24 cellular contexts compared by ENCODE assay signal in the genomic region with DNA sequence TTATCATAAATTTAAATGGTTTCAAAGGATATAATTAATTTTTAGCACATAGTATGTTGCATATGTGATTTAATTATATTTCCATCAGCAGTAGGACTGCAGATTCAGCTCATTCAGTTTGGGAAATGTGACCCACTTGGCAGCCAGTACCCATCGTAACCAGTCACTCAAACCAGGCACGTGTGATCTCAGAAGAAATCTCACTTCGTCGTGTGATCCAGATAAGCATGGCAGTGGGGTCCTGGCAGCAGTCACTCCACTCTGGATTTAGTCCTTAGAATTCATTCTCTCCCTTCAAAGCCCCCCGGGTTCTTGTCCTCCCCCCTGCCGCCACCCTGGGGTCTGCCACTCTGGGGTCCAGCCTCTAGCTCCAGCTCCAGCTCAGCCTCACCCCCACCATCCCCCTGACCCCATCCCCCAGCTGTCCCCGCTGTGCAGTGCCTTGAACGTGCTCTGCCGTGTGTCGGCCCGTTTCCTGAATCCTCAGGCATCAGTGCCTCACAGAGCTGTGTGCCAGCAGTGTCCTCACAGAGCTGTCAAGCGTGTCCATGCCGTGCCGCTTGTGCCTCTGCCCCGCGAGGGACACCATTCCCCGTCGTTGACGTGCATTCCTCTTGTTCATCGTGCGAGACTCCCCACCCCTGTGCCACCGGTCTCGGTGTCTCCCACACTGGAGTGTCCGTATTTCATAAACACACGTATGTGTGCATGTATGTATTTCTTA.
"Had no signal": no experiment of that assay in that cellular context is flagged by ENCODE, and none has a peak within 500 bp of the region (broad histone marks: within the 10 kb centered on the region; RNA-seq: fewer than 3 reads in every experiment).

No MANE protein-coding gene starts in this region.

- H3K4me1 ChIP-seq: breast epithelium, colonic mucosa, prostate gland, right atrium auricular region, tibial nerve, uterus had no signal

- H3K27ac ChIP-seq: breast epithelium, colonic mucosa, epithelial cell of prostate, hepatocyte, neutrophil, ovary, prostate gland, right atrium auricular region, tibial nerve, uterus had no signal

- H3K27me3 Mint-ChIP-seq: activated CD4-positive, alpha-beta memory T cell treated with anti-CD3 and anti-CD28 coated beads for 36 hours; activated naive CD8-positive, alpha-beta T cell treated with anti-CD3 and anti-CD28 coated beads for 36 hours; central memory CD8-positive, alpha-beta T cell; stimulated activated naive CD8-positive, alpha-beta T cell treated with anti-CD3 and anti-CD28 coated beads, Interleukin-15, Interleukin-2, amounts not matched to agents 100 ng/mL and 50 ng/mL, for 24 hours had no signal

- H3K4me3 Mint-ChIP-seq: activated CD4-positive, alpha-beta memory T cell treated with anti-CD3 and anti-CD28 coated beads for 36 hours; activated naive CD8-positive, alpha-beta T cell treated with anti-CD3 and anti-CD28 coated beads for 36 hours; central memory CD8-positive, alpha-beta T cell; immature natural killer cell; natural killer cell; stimulated activated naive CD8-positive, alpha-beta T cell treated with anti-CD3 and anti-CD28 coated beads, Interleukin-15, Interleukin-2, amounts not matched to agents 100 ng/mL and 50 ng/mL, for 24 hours had no signal

- H2AFZ ChIP-seq: hepatocyte had no signal

- ATAC-seq: left ventricle myocardium superior, natural killer cell had no signal

- H3K9me3 ChIP-seq: breast epithelium, colonic mucosa, neutrophil, ovary, prostate gland, right atrium auricular region, tibial nerve, uterus had no signal

- DNase-seq: activated CD4-positive, alpha-beta memory T cell treated with anti-CD3 and anti-CD28 coated beads for 36 hours; activated CD4-positive, alpha-beta T cell treated with anti-CD3 and anti-CD28 coated beads for 48 hours; activated naive CD4-positive, alpha-beta T cell treated with Interleukin-2 at 50 U/mL for 16 hours; activated naive CD8-positive, alpha-beta T cell treated with anti-CD3 and anti-CD28 coated beads for 36 hours; activated T-cell treated with anti-CD3 and anti-CD28 coated beads, Interleukin-2, amount 50 U/mL, for 48 hours; colonic mucosa; immature natural killer cell; kidney glomerular epithelial cell; left ventricle myocardium superior; mammary epithelial cell; midbrain; natural killer cell; ovary; stimulated activated CD4-positive, alpha-beta T cell treated with anti-CD3 and anti-CD28 coated beads, Interleukin-4, amount 100 ng/mL, for 24 hours; uterus had no signal

- H3K36me3 ChIP-seq: colonic mucosa, ovary, prostate gland, uterus had no signal

- H3K36me3 Mint-ChIP-seq: natural killer cell had no signal

- H3K27ac Mint-ChIP-seq: activated CD4-positive, alpha-beta memory T cell treated with anti-CD3 and anti-CD28 coated beads for 36 hours; activated naive CD8-positive, alpha-beta T cell treated with anti-CD3 and anti-CD28 coated beads for 36 hours; stimulated activated naive CD8-positive, alpha-beta T cell treated with anti-CD3 and anti-CD28 coated beads, Interleukin-15, Interleukin-2, amounts not matched to agents 100 ng/mL and 50 ng/mL, for 24 hours had no signal

- H3K4me2 ChIP-seq: hepatocyte had no signal

- H3K9me3 Mint-ChIP-seq: activated CD4-positive, alpha-beta memory T cell treated with anti-CD3 and anti-CD28 coated beads for 36 hours; activated naive CD8-positive, alpha-beta T cell treated with anti-CD3 and anti-CD28 coated beads for 36 hours; central memory CD8-positive, alpha-beta T cell; immature natural killer cell; natural killer cell; stimulated activated naive CD8-positive, alpha-beta T cell treated with anti-CD3 and anti-CD28 coated beads, Interleukin-15, Interleukin-2, amounts not matched to agents 100 ng/mL and 50 ng/mL, for 24 hours had no signal

- H3K4me3 ChIP-seq: breast epithelium, colonic mucosa, hepatocyte, ovary, prostate gland, right atrium auricular region, tibial nerve, uterus had no signal

- H3K27me3 ChIP-seq: breast epithelium, colonic mucosa, hepatocyte, neutrophil, ovary, right atrium auricular region, tibial nerve, uterus had no signal
